Comparison of ENCODE assay signal across 25 cellular contexts in genomic region chr15:82110144-82110543, GRCh38.
"Had no signal": no experiment of that assay in that cellular context is flagged by ENCODE, and none has a peak within 500 bp of the region (broad histone marks: within the 10 kb centered on the region; RNA-seq: fewer than 3 reads in every experiment).

No MANE protein-coding gene starts in this region.

- H3K27me3 ChIP-seq: dorsolateral prefrontal cortex, esophagus squamous epithelium, gastroesophageal sphincter, hepatocyte, spleen, stomach, transverse colon had no signal

- H3K27ac ChIP-seq: dorsolateral prefrontal cortex, epithelial cell of prostate, esophagus squamous epithelium, gastroesophageal sphincter, hepatocyte, spleen, stomach, thoracic aorta, transverse colon had no signal

- H3K36me3 ChIP-seq: esophagus squamous epithelium, gastroesophageal sphincter, spleen, stomach, thoracic aorta, transverse colon had no signal

- H3K4me3 ChIP-seq: dorsolateral prefrontal cortex, esophagus squamous epithelium, gastroesophageal sphincter, hepatocyte, lung, spleen, stomach, thoracic aorta, transverse colon had no signal

- H2AFZ ChIP-seq: hepatocyte had no signal

- H3K4me1 ChIP-seq: gastroesophageal sphincter, spleen, stomach, transverse colon had no signal

- ATAC-seq: gastroesophageal sphincter; left cardiac atrium; left ventricle myocardium superior; sciatic nerve; stimulated activated memory B cell treated with anti-CD40 and anti-IgM and Interleukin-4, amounts not matched to agents 10 μg/mL and 1 μg/mL and 100 μg/mL, for 72 hours had no signal

- H3K79me2 ChIP-seq: hepatocyte had no signal

- H3K4me2 ChIP-seq: hepatocyte had no signal

- DNase-seq: cortex of kidney; dorsolateral prefrontal cortex; effector memory CD4-positive, alpha-beta T cell; esophagus squamous epithelium; foreskin fibroblast; kidney; left cardiac atrium; left ventricle myocardium superior; mesenchymal stem cell; naive B cell; nephron progenitor cell; spleen; stimulated activated CD4-positive, alpha-beta T cell treated with anti-CD3 and anti-CD28 coated beads, Interleukin-15, amount 100 ng/mL, for 24 hours; stimulated activated CD4-positive, alpha-beta T cell treated with anti-CD3 and anti-CD28 coated beads, Interleukin-1b, Interleukin-23, amount 100 ng/mL, for 48 hours; stimulated activated CD4-positive, alpha-beta T cell treated with anti-CD3 and anti-CD28 coated beads, Interleukin-4, amount 100 ng/mL, for 24 hours; stomach; substantia nigra; transverse colon had no signal

- FAIRE-seq: kidney had no signal

- H3K9me3 ChIP-seq: esophagus squamous epithelium, gastroesophageal sphincter, spleen, stomach, thoracic aorta, transverse colon had no signal
